26 cellular contexts compared by ENCODE assay signal in genomic region chr16:80300456-80300855, GRCh38.
DNase-seq lines count a peak whose midpoint lies in the region; ATAC-seq, FAIRE-seq and TF ChIP-seq lines count a peak whose summit lies in the region.
"Had no signal": no experiment of that assay in that cellular context is flagged by ENCODE, and none has a peak within 500 bp of the region (broad histone marks: within the 10 kb centered on the region; RNA-seq: fewer than 3 reads in every experiment).

No MANE protein-coding gene starts in this region.

- H3K4me3 ChIP-seq in A549 (no peak overlapping the region), mesodermal cell (ENCODE audit: extremely low read depth, insufficient read depth, low read length, poor library complexity, severe bottlenecking) (no peak overlapping the region)
- H3K4me3 ChIP-seq: BLaER1 treated with 17β-estradiol and CSF1 and Interleukin-3, amounts not matched to agents 10 nM and 100 nM; spleen had no signal

- no peaks in the 10 kb centered on the region for H3K9me3 ChIP-seq in A549
- no peaks in the 10 kb centered on the region for H3K9me3 ChIP-seq in mesodermal cell (ENCODE audit: control insufficient read depth, low read length)
- H3K9me3 ChIP-seq: BLaER1 treated with 17β-estradiol and CSF1 and Interleukin-3, amounts not matched to agents 10 nM and 100 nM; neutrophil; spleen had no signal

- CTCF ChIA-PET in A549 (lab: Yijun Ruan, JAX) = no interaction called here
- CTCF ChIA-PET in activated CD8-positive, alpha-beta T cell treated with anti-CD3 and anti-CD28 coated beads for 36 hours (lab: Charles Lee) = no interaction called here

- intact Hi-C loops in activated CD8-positive, alpha-beta T cell treated with anti-CD3 and anti-CD28 coated beads for 36 hours (cut with micrococcal nuclease) = no loop called here

- no peaks in the 10 kb centered on the region for H3K4me1 Mint-ChIP-seq in activated CD8-positive, alpha-beta T cell treated with anti-CD3 and anti-CD28 coated beads for 36 hours (ENCODE audit: low read depth)
- H3K4me1 Mint-ChIP-seq: central memory CD8-positive, alpha-beta T cell; IgD-negative memory B cell had no signal

- H3K4me2 ChIP-seq in A549 = peak overlapping the region; percentile 30

- peak in 1 of 2 experiments; percentile 23; a peak in 2 of 6 replicates for ATAC-seq in A549
- ATAC-seq in activated CD8-positive, alpha-beta T cell treated with anti-CD3 and anti-CD28 coated beads for 36 hours = no peak
- ATAC-seq: activated CD4-positive, CD25-positive, alpha-beta regulatory T cell treated with anti-CD3 and anti-CD28 coated beads, Interleukin-2, amount 50 U/mL, for 24 hours had no signal

- H3K27ac ChIP-seq in A549 (peak overlapping the region in 1 of 2 experiments; percentile 51; a peak in 3 of 6 replicates), VCaP (peak overlapping the region; percentile 55; the same call in 1 of the 2 replicates), mesodermal cell (ENCODE audit: low read depth, low read length, severe bottlenecking) (peak overlapping the region; percentile 62)
- H3K27ac ChIP-seq: BLaER1 treated with 17β-estradiol and CSF1 and Interleukin-3, amounts not matched to agents 10 nM and 100 nM; neutrophil; spleen had no signal

- TF ChIP-seq POLR2A in A549 (IDR thresholded peaks at IDR 0.05; ENCODE audit: low read length) = no peak

- H3K36me3 ChIP-seq in mesodermal cell (ENCODE audit: control insufficient read depth, insufficient read depth, low read length) = no peaks in the 10 kb centered on the region
- H3K36me3 ChIP-seq: BLaER1 treated with 17β-estradiol and CSF1 and Interleukin-3, amounts not matched to agents 10 nM and 100 nM; neutrophil; spleen had no signal

- no peak for TF ChIP-seq EP300 in A549 (IDR thresholded peaks at IDR 0.05)

- TF ChIP-seq CTCF in A549 (IDR thresholded peaks at IDR 0.05) (no peak), VCaP (conservative IDR thresholded peaks at IDR 0.05) (no peak), GM13976 (IDR thresholded peaks at IDR 0.05; ENCODE audit: borderline replicate concordance, control extremely low read depth, extremely low read depth, insufficient read depth, missing control alignments) (no peak)
- TF ChIP-seq CTCF in activated CD8-positive, alpha-beta T cell treated with anti-CD3 and anti-CD28 coated beads for 36 hours (IDR thresholded peaks at IDR 0.05) = no peak

- POLR2A ChIA-PET in A549 (lab: Yijun Ruan, JAX) = no interaction called here
- POLR2A ChIA-PET in activated CD8-positive, alpha-beta T cell treated with anti-CD3 and anti-CD28 coated beads for 36 hours (lab: Charles Lee) = no interaction called here

- no peak for TF ChIP-seq RAD21 in A549 (conservative IDR thresholded peaks at IDR 0.05 in 1 of 2, IDR thresholded peaks at IDR 0.05 in 1 of 2)

- H3K4me1 ChIP-seq in A549 (peaks cover 28% of the 10 kb centered on the region), mesodermal cell (ENCODE audit: control insufficient read depth, insufficient read depth, low read length, poor library complexity, severe bottlenecking) (peaks cover 28% of the 10 kb centered on the region)

- DNase-seq in A549 (ENCODE audit: low read depth in 1 of 2, low spot score in 1 of 2) (no peak), HS-5 (ENCODE audit: low read depth) (peak; percentile 13), NCI-H1092 (lab: John Stamatoyannopoulos, UW) (no peak), GM13976 (ENCODE audit: low spot score) (no peak), hippocampal formation (lab: John Stamatoyannopoulos, UW) (no peak)
- DNase-seq in activated CD8-positive, alpha-beta T cell treated with anti-CD3 and anti-CD28 coated beads for 36 hours = no peak
- DNase-seq: activated CD8-positive, alpha-beta memory T cell treated with anti-CD3 and anti-CD28 coated beads for 24 hours; activated naive CD4-positive, alpha-beta T cell treated with Interleukin-2 at 50 U/mL for 16 hours; activated T-cell treated with anti-CD3 and anti-CD28 coated beads, Interleukin-2, amount 50 U/mL, for 24 hours; amygdala; erythroblast; foreskin melanocyte; hypothalamus; MM.1S; NCI-H146; NCI-H526; spleen; stimulated activated CD4-positive, alpha-beta T cell treated with anti-CD3 and anti-CD28 coated beads, Interleukin-4, amount 100 ng/mL, for 1 hour; stimulated activated naive CD4-positive, alpha-beta T cell had no signal

- peaks cover 5% of the 10 kb centered on the region for H3K27me3 Mint-ChIP-seq in activated CD8-positive, alpha-beta T cell treated with anti-CD3 and anti-CD28 coated beads for 36 hours

- H3K27ac Mint-ChIP-seq in activated CD8-positive, alpha-beta T cell treated with anti-CD3 and anti-CD28 coated beads for 36 hours = no peak overlapping the region
- H3K27ac Mint-ChIP-seq: activated T-cell treated with anti-CD3 and anti-CD28 coated beads, Interleukin-2, amount 50 U/mL, for 24 hours; IgD-negative memory B cell had no signal

- in situ Hi-C loops in GM13976 (cut with MboI; ENCODE audit: low sequenced_read_pairs, unreplicated experiment) = no loop called here

- no peak overlapping the region for H3K4me3 Mint-ChIP-seq in activated CD8-positive, alpha-beta T cell treated with anti-CD3 and anti-CD28 coated beads for 36 hours
- H3K4me3 Mint-ChIP-seq: activated T-cell treated with anti-CD3 and anti-CD28 coated beads, Interleukin-2, amount 50 U/mL, for 24 hours; central memory CD8-positive, alpha-beta T cell; IgD-negative memory B cell had no signal

- H3K9me3 Mint-ChIP-seq in activated CD8-positive, alpha-beta T cell treated with anti-CD3 and anti-CD28 coated beads for 36 hours = no peaks in the 10 kb centered on the region
- H3K9me3 Mint-ChIP-seq: activated T-cell treated with anti-CD3 and anti-CD28 coated beads, Interleukin-2, amount 50 U/mL, for 24 hours; central memory CD8-positive, alpha-beta T cell had no signal

- WGBS in A549 (ENCODE audit: missing lambda C conversion rate) = 82% methylated on average over 4 of the region's 4 CpGs
- 89 to 91% methylated on average over 3 of the region's 4 CpGs for WGBS in mesodermal cell (ENCODE audit: insufficient coverage in 2 of 2), 2 experiments

- H3K36me3 Mint-ChIP-seq in activated CD8-positive, alpha-beta T cell treated with anti-CD3 and anti-CD28 coated beads for 36 hours (ENCODE audit: low read depth) = no peaks in the 10 kb centered on the region
- H3K36me3 Mint-ChIP-seq: IgD-negative memory B cell had no signal

- no peak for FAIRE-seq in A549 (lab: Jason Lieb, UNC)

TF ChIP-seq in A549, 52 proteins besides CTCF, POLR2A, EP300 and RAD21:
- TF ChIP-seq TP53 (CRISPR knock-in tag; IDR thresholded peaks at IDR 0.05) (no peak), HOXA7 (CRISPR knock-in tag; IDR thresholded peaks at IDR 0.05) (no peak), SMC3 (IDR thresholded peaks at IDR 0.05) (no peak), MAFK (IDR thresholded peaks at IDR 0.05; ENCODE audit: partially characterized antibody) (no peak), ZSCAN20 (CRISPR knock-in tag; IDR thresholded peaks at IDR 0.05) (no peak), KDM1A (IDR thresholded peaks at IDR 0.05; ENCODE audit: low read depth) (no peak), TFCP2L1 (CRISPR knock-in tag; IDR thresholded peaks at IDR 0.05) (no peak), POLR2AphosphoS2 (conservative IDR thresholded peaks at IDR 0.05; ENCODE audit: low read length) (no peak), RNF2 (IDR thresholded peaks at IDR 0.05; ENCODE audit: borderline replicate concordance, low read depth) (no peak), HMGXB4 (CRISPR knock-in tag; IDR thresholded peaks at IDR 0.05; ENCODE audit: borderline replicate concordance) (no peak)
- TF ChIP-seq, protein P1, sequence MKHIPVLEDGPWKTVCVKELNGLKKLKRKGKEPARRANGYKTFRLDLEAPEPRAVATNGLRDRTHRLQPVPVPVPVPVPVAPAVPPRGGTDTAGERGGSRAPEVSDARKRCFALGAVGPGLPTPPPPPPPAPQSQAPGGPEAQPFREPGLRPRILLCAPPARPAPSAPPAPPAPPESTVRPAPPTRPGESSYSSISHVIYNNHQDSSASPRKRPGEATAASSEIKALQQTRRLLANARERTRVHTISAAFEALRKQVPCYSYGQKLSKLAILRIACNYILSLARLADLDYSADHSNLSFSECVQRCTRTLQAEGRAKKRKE (CRISPR knock-in tag; IDR thresholded peaks at IDR 0.05; ENCODE audit: low read depth) = no peak
